In the genomic region with DNA sequence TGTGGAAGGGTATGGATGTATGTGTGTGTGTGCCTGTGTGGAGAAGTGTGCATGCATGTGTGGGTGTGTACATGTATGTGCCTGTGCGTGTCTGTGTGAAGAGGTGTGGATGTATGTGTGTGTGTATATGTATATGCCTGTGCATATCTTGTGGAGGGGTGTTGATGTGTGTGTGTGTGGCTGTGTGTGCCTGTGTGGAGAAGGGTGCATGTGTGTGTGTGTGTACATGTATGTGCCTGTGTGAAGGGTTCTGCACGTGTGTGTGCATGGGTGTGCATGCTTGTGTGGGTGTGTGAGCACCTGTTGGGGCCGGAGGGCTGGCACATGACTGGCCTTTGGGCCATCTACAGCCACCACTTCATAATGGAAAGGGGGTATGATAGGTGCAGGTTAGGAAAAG, we compare ENCODE assay signal across 28 cellular contexts.
"Had no signal": no experiment of that assay in that cellular context is flagged by ENCODE, and none has a peak within 500 bp of the region (broad histone marks: within the 10 kb centered on the region; RNA-seq: fewer than 3 reads in every experiment).

No MANE protein-coding gene starts in this region.

- H3K27me3 ChIP-seq: foreskin keratinocyte, gastrocnemius medialis had no signal

- ATAC-seq: activated CD4-positive, alpha-beta T cell treated with anti-CD3 and anti-CD28 coated beads for 36 hours; activated CD8-positive, alpha-beta memory T cell treated with anti-CD3 and anti-CD28 coated beads, Interleukin-2, amount 10 ng/mL, durations not matched to agents 7 days and 5 days; activated CD8-positive, alpha-beta T cell treated with anti-CD3 and anti-CD28 coated beads, Interleukin-2, amount 10 ng/mL, durations not matched to agents 7 days and 5 days; effector memory CD8-positive, alpha-beta T cell; foreskin keratinocyte; gastrocnemius medialis had no signal

- H3K4me1 ChIP-seq: esophagus muscularis mucosa, foreskin keratinocyte, gastrocnemius medialis had no signal

- DNase-seq: activated CD4-positive, alpha-beta memory T cell treated with anti-CD3 and anti-CD28 coated beads for 36 hours; activated CD4-positive, alpha-beta T cell treated with anti-CD3 and anti-CD28 coated beads for 36 hours; activated CD4-positive, alpha-beta T cell treated with anti-CD3 and anti-CD28 coated beads, Interleukin-2, amount 10 ng/mL, durations not matched to agents 24 days and 14 days; activated CD4-positive, CD25-positive, alpha-beta regulatory T cell; activated CD4-positive, CD25-positive, alpha-beta regulatory T cell treated with anti-CD3 and anti-CD28 coated beads, Interleukin-2, amount 50 U/mL, for 72 hours; activated CD8-positive, alpha-beta memory T cell treated with anti-CD3 and anti-CD28 coated beads, Interleukin-2, amount 10 ng/mL, durations not matched to agents 7 days and 5 days; activated CD8-positive, alpha-beta memory T cell treated with anti-CD3 and anti-CD28 coated beads, Interleukin-2, amount 50 U/mL, for 4 hours; activated CD8-positive, alpha-beta T cell treated with anti-CD3 and anti-CD28 coated beads, Interleukin-2, amount 10 ng/mL, durations not matched to agents 7 days and 5 days; activated effector memory CD4-positive, alpha-beta T cell treated with anti-CD3 and anti-CD28 coated beads, Interleukin-2, amount 50 U/mL, for 16 hours; activated naive CD4-positive, alpha-beta T cell treated with anti-CD3 and anti-CD28 coated beads for 36 hours; activated naive CD8-positive, alpha-beta T cell treated with anti-CD3 and anti-CD28 coated beads, Interleukin-2, amount 10 ng/mL, durations not matched to agents 7 days and 5 days; activated T-cell treated with anti-CD3 and anti-CD28 coated beads, Interleukin-2, amount 50 U/mL, for 1 hour; activated T-cell treated with anti-CD3 and anti-CD28 coated beads, Interleukin-2, amount 50 U/mL, for 48 hours; amniotic stem cell; anterior cingulate cortex; caudate nucleus; cortex of kidney; dermis blood vessel endothelial cell; effector CD4-positive, alpha-beta T cell; effector memory CD8-positive, alpha-beta T cell; erythroblast; foreskin keratinocyte; gastrocnemius medialis; glutamatergic neuron; T-helper 2 cell had no signal

- H3K36me3 ChIP-seq: esophagus muscularis mucosa, gastrocnemius medialis had no signal

- H3K4me3 ChIP-seq: esophagus muscularis mucosa, gastrocnemius medialis had no signal

- H3K27ac ChIP-seq: esophagus muscularis mucosa, foreskin keratinocyte, gastrocnemius medialis had no signal

- FAIRE-seq: astrocyte, colon had no signal

- H3K9me3 ChIP-seq: esophagus muscularis mucosa, gastrocnemius medialis had no signal
